19 cellular contexts compared by ENCODE assay signal in genomic region chr12:132194556-132194955, GRCh38.
"Had no signal": no experiment of that assay in that cellular context is flagged by ENCODE, and none has a peak within 500 bp of the region (broad histone marks: within the 10 kb centered on the region; RNA-seq: fewer than 3 reads in every experiment).

No MANE protein-coding gene starts in this region.

- ATAC-seq: natural killer cell; psoas muscle; stimulated activated memory B cell treated with anti-CD40 and anti-IgM and Interleukin-4, amounts not matched to agents 10 μg/mL and 1 μg/mL and 100 μg/mL, for 72 hours; stimulated activated naive CD8-positive, alpha-beta T cell treated with anti-CD3 and anti-CD28 coated beads, Interleukin-15, amount 100 ng/mL, for 72 hours had no signal

- DNase-seq: islet precursor cell; left ventricle myocardium inferior; naive B cell; natural killer cell; nephron progenitor cell; occipital lobe; psoas muscle; right lobe of liver; stimulated activated CD4-positive, alpha-beta T cell treated with anti-CD3 and anti-CD28 coated beads, Interleukin-4, amount 100 ng/mL, for 4 hours; stimulated activated naive CD4-positive, alpha-beta T cell treated with Interleukin-2 at 50 U/mL for 16 hours; stimulated activated naive CD8-positive, alpha-beta T cell treated with anti-CD3 and anti-CD28 coated beads, Interleukin-15, amount 100 ng/mL, for 72 hours; uterus had no signal

- H3K27me3 ChIP-seq: right lobe of liver, uterus had no signal

- H3K9me3 ChIP-seq: psoas muscle, right lobe of liver, uterus had no signal

- H3K27ac ChIP-seq: left ventricle myocardium inferior, neural progenitor cell, neutrophil, parathyroid adenoma, psoas muscle, right lobe of liver, tibial nerve, uterus had no signal

- H3K36me3 ChIP-seq: left ventricle myocardium inferior, neural progenitor cell, neutrophil, right lobe of liver, tibial nerve, uterus had no signal

- H3K4me3 ChIP-seq: left ventricle myocardium inferior, lung, neural progenitor cell, psoas muscle, right lobe of liver, smooth muscle cell, tibial nerve, uterus had no signal
